21 cellular contexts compared by ENCODE assay signal in the genomic region with DNA sequence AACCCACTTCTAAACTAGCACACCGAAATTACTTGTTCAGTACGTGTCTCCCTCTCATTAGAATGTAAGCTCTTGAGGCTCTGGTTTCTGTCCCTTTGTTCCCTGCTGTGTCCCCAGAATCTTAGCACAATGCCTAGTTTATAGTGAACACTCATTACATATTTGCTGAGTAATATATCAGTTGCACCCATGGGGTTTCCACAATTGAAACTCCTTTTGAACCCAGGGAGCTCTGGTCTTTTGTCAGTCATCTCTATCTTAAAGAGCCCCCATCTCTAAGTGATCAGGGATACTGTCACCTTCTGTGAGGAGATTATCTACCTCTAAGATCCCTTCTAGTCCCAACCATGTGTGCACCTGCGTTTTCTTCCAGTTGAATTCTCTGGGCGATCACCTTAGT. TPM values are rescaled to one million over a fixed set of nuclear protein-coding genes. Genes with fewer than 3 reads are reported as not detected.
DNase-seq lines count a peak whose midpoint lies in the region; ATAC-seq, FAIRE-seq and TF ChIP-seq lines count a peak whose summit lies in the region.
"Had no signal": no experiment of that assay in that cellular context is flagged by ENCODE, and none has a peak within 500 bp of the region (broad histone marks: within the 10 kb centered on the region; RNA-seq: fewer than 3 reads in every experiment).

No MANE protein-coding gene starts in this region.

- no peaks in the 10 kb centered on the region for H3K9me3 ChIP-seq in GM12878 (replicated peaks; ENCODE audit: control insufficient read depth, insufficient read depth, low read length)
- H3K9me3 ChIP-seq: BLaER1 treated with 17β-estradiol and CSF1 and Interleukin-3, amounts not matched to agents 10 nM and 100 nM; MG63 had no signal

- H3K36me3 Mint-ChIP-seq in Calu3 (ENCODE audit: insufficient read depth, unreplicated experiment) (no peaks in the 10 kb centered on the region), immature natural killer cell (no peaks in the 10 kb centered on the region)
- H3K36me3 Mint-ChIP-seq: type B pancreatic cell had no signal

- peak overlapping the region; percentile 20; the same call in 1 of the 2 replicates for H3K9ac ChIP-seq in GM12878 (ENCODE audit: control insufficient read depth, insufficient read depth, low read length)
- H3K9ac ChIP-seq: BLaER1 treated with 17β-estradiol and CSF1 and Interleukin-3, amounts not matched to agents 10 nM and 100 nM had no signal

- H3K27me3 Mint-ChIP-seq in Calu3 (ENCODE audit: unreplicated experiment) (no peaks in the 10 kb centered on the region), immature natural killer cell (ENCODE audit: low read depth in 3 of 3) (peaks cover 0 to 2% (median 0%) of the 10 kb centered on the region in 3 donors)

- peak overlapping the region; percentile 40 for H3K27ac Mint-ChIP-seq in Calu3 (ENCODE audit: unreplicated experiment)
- H3K27ac Mint-ChIP-seq in immature natural killer cell, result no peak overlapping the region
- H3K27ac Mint-ChIP-seq: type B pancreatic cell had no signal

- H3K4me1 Mint-ChIP-seq in Calu3 (ENCODE audit: low read depth, unreplicated experiment) (peaks cover 18% of the 10 kb centered on the region), immature natural killer cell (peaks cover 0 to 4% of the 10 kb centered on the region in 2 donors)

- DNase-seq in NCI-H1436 (lab: John Stamatoyannopoulos, UW) (peak; percentile 75), NCI-H1436 treated with DMSO at 0.1 percent for 48 hours (lab: John Stamatoyannopoulos, UW) (no peak), Calu3 (no peak), NCI-H69 (lab: John Stamatoyannopoulos, UW) (peak; percentile 91), GM12878 (ENCODE audit: low read depth, low spot score) (no peak), NCI-H526 treated with DMSO at 0.1 percent for 48 hours (lab: John Stamatoyannopoulos, UW) (no peak), NCI-H82 (lab: John Stamatoyannopoulos, UW) (no peak), immature natural killer cell (no peak)
- DNase-seq: activated CD4-positive, alpha-beta T cell treated with anti-CD3 and anti-CD28 coated beads for 1 hour; activated gamma-delta T cell; DMS79 treated with DMSO at 0.1 percent for 48 hours; left colon; MG63; NCI-H2081; stimulated activated CD4-positive, alpha-beta T cell treated with anti-CD3 and anti-CD28 coated beads, Interleukin-4, amount 100 ng/mL, for 1 hour; stimulated activated CD8-positive, alpha-beta memory T cell treated with anti-CD3 and anti-CD28 coated beads, Interleukin-4, amount 100 ng/mL, for 48 hours had no signal

- H3K4me1 ChIP-seq in GM12878 (ENCODE audit: control insufficient read depth, insufficient read depth, low read length), result peaks cover 47% of the 10 kb centered on the region

- H3K4me3 Mint-ChIP-seq in Calu3 (ENCODE audit: low read depth, unreplicated experiment) (no peak overlapping the region), immature natural killer cell (no peak overlapping the region)
- H3K4me3 Mint-ChIP-seq: type B pancreatic cell had no signal

- H3K4me3 ChIP-seq in GM12878, result no peak overlapping the region
- H3K4me3 ChIP-seq: BLaER1 treated with 17β-estradiol and CSF1 and Interleukin-3, amounts not matched to agents 10 nM and 100 nM; MG63 had no signal

- H3K79me2 ChIP-seq in GM12878 (ENCODE audit: control insufficient read depth, insufficient read depth, low read length), result peaks cover 87% of the 10 kb centered on the region

- ATAC-seq in GM12878, result peak; percentile 52
- ATAC-seq: left colon, Right ventricle myocardium inferior had no signal

- peak overlapping the region; percentile 79 for H3K27ac ChIP-seq in GM12878 (ENCODE audit: control insufficient read depth, insufficient read depth)
- H3K27ac ChIP-seq: 22Rv1; BLaER1 treated with 17β-estradiol and CSF1 and Interleukin-3, amounts not matched to agents 10 nM and 100 nM had no signal

- no peaks in the 10 kb centered on the region for H4K20me1 ChIP-seq in GM12878 (ENCODE audit: control insufficient read depth, insufficient read depth)
- H4K20me1 ChIP-seq: BLaER1 treated with 17β-estradiol and CSF1 and Interleukin-3, amounts not matched to agents 10 nM and 100 nM had no signal

- H3K27me3 ChIP-seq in GM12878 (replicated peaks in 1 of 2; ENCODE audit: control insufficient read depth in 2 of 2, insufficient read depth in 2 of 2, low read length in 1 of 2), result no peaks in the 10 kb centered on the region
- H3K27me3 ChIP-seq: BLaER1 treated with 17β-estradiol and CSF1 and Interleukin-3, amounts not matched to agents 10 nM and 100 nM had no signal

- no peaks in the 10 kb centered on the region for H3K9me3 Mint-ChIP-seq in Calu3 (ENCODE audit: low read depth, unreplicated experiment)
- H3K9me3 Mint-ChIP-seq in immature natural killer cell, result no peaks in the 10 kb centered on the region
- H3K9me3 Mint-ChIP-seq: type B pancreatic cell had no signal

- no peak for TF ChIP-seq POLR2A in GM12878 (IDR thresholded peaks at IDR 0.05; ENCODE audit: low read depth, low read length)

- no peak for TF ChIP-seq CTCF in Calu3 (IDR thresholded peaks at IDR 0.05; ENCODE audit: unreplicated experiment)
- TF ChIP-seq CTCF in GM12878 (IDR thresholded peaks at IDR 0.05 in 2 of 3, conservative IDR thresholded peaks at IDR 0.05 in 1 of 3; ENCODE audit: control insufficient read depth in 2 of 3, extremely low read depth in 1 of 3, insufficient read depth in 1 of 3, low read depth in 3 of 3, low read length in 3 of 3), result no peak

- no peak for TF ChIP-seq RAD21 in GM12878 (IDR thresholded peaks at IDR 0.05; ENCODE audit: insufficient read depth, low read depth, low read length)

- BruUV-seq in Calu3 (replicated peaks; lab: Mats Ljungman, UMichigan) (no TSS peak), GM12878 (replicated peaks; lab: Mats Ljungman, UMichigan) (no TSS peak)

- H3K36me3 ChIP-seq in GM12878 (ENCODE audit: control insufficient read depth in 2 of 2, insufficient read depth in 2 of 2, low read length in 1 of 2), result peaks cover 3 to 8% of the 10 kb centered on the region in 2 experiments; a peak in 2 of 4 replicates
- H3K36me3 ChIP-seq: BLaER1 treated with 17β-estradiol and CSF1 and Interleukin-3, amounts not matched to agents 10 nM and 100 nM; MG63 had no signal

- SMC1A ChIA-PET in GM12878 (lab: Charles Lee; ENCODE audit: uncharacterized antibody, unreplicated experiment), result interaction anchor here (0.8 to 23.4 kb wide), 10 partner anchors 11 to 295 kb away, joined by 3 to 608 read pairs (median 4); a partner anchor contains a TSS

- CTCF ChIA-PET in Calu3 (lab: Charles Lee) (interaction anchor here (0.5 to 2.1 kb wide), 5 partner anchors 10 to 67 kb away, joined by 3 to 5 read pairs (median 4); a partner anchor contains a TSS), GM12878 (lab: Yijun Ruan, JAX) (interaction anchor here (0.7 to 16.0 kb wide), 7 partner anchors 10 to 934 kb away, joined by 3 to 263 read pairs (median 4); no protein-coding TSS in a partner anchor)

- TF ChIP-seq EP300 in GM12878 (IDR thresholded peaks at IDR 0.05; ENCODE audit: borderline replicate concordance in 1 of 2, control insufficient read depth in 1 of 2, low read depth in 2 of 2, low read length in 2 of 2), result peak in 1 of 2 experiments; percentile 46; a peak in 2 of 4 replicates

- peak overlapping the region; percentile 64 for H3K4me2 ChIP-seq in GM12878 (ENCODE audit: control insufficient read depth, insufficient read depth)
- H3K4me2 ChIP-seq: BLaER1 treated with 17β-estradiol and CSF1 and Interleukin-3, amounts not matched to agents 10 nM and 100 nM had no signal

- intact Hi-C loops in Calu3 (cut with micrococcal nuclease; ENCODE audit: unreplicated experiment) (no loop called here), GM12878 (cut with micrococcal nuclease; ENCODE audit: unreplicated experiment) (loop anchor here (1.0 kb wide), 1 partner anchor 16 kb away; no protein-coding TSS in a partner anchor)

- H2AFZ ChIP-seq in GM12878 (ENCODE audit: control insufficient read depth, low read depth, low read length), result no peak overlapping the region

- in situ Hi-C loops in GM12878 (cut with MboI), result loop anchor here (25.0 kb wide), 1 partner anchor 500 kb away; a partner anchor contains a TSS

- no peak for FAIRE-seq in GM12878 (lab: Jason Lieb, UNC)
- FAIRE-seq: H54 had no signal

- 58% methylated on average over 4 of the region's 4 CpGs for WGBS in GM12878 (ENCODE audit: insufficient coverage, insufficient replicate concordance, low lambda C conversion rate, missing lambda C conversion rate)

- POLR2A ChIA-PET in GM12878 (lab: Charles Lee), result interaction anchor here (1.0 to 5.7 kb wide), 4 partner anchors 9 to 16 kb away, joined by 3 to 61 read pairs (median 6); a partner anchor contains a TSS

- RAD21 ChIA-PET in GM12878 (lab: Charles Lee; ENCODE audit: unreplicated experiment), result interaction anchor here (1.5 to 21.9 kb wide), 4 partner anchors 11 to 14 kb away, joined by 3 to 443 read pairs (median 6); a partner anchor contains a TSS

TF ChIP-seq in GM12878, 131 proteins besides CTCF, POLR2A, EP300 and RAD21 (continues in another document):
- TF ChIP-seq STAT3 (IDR thresholded peaks at IDR 0.05; ENCODE audit: low read depth, low read length), result no peak
- TF ChIP-seq NFIC (IDR thresholded peaks at IDR 0.05; ENCODE audit: low read depth, low read length), result peak; percentile 49; the same call in 1 of the 2 replicates

RNA-seq across cellular contexts. Expression of a gene that starts 12.8 kb away (rescaled TPM):
- total RNA-seq in Calu3 (2022) (19.4 and 23.3 TPM in 2 replicates), GM12878 (2014; rRNA removed) (31.5 and 34.5 TPM in 2 replicates), GM12878 (2014; rRNA removed; fragmentation: Illumina TruSeq; extraction: Trizol) (51.0 and 55.6 TPM in 2 replicates), GM12878 (2021) (51.9 and 54.4 TPM in 2 replicates)
- 79.4 and 87.6 TPM in 2 replicates for total RNA-seq in GM12878 (2013; cell fraction: nucleolus; rRNA removed)
- 10.7 TPM for polyA plus RNA-seq in GM12878 (2011; ENCODE audit: low read depth)
- polyA plus RNA-seq in GM12878 (2011; rRNA removed) (35.8 and 47.1 TPM in 2 replicates), GM12878 (2014; fragmentation: Illumina TruSeq; extraction: Trizol) (30.5 and 39.0 TPM in 2 replicates), GM12878 (2014; fragmentation: Nextera tagmentation; extraction: Ambion mirVana) (10 to 100 TPM; 13.3 to 15.0 TPM), GM12878 (2014; rRNA removed) (38.5 and 45.0 TPM in 2 replicates), GM12878 (2016; fragmentation: Nextera tagmentation; extraction: Ambion mirVana) (10 to 100 TPM; 31.4 to 34.9 TPM), immature natural killer cell (1 to 10 TPM in 2 of 3 donors, under 1 TPM in 1; 0.86 to 4.5 (median 1.8) TPM)
- 17.7 and 18.9 TPM in 2 replicates for polyA plus RNA-seq in GM12878 (2011; cell fraction: cytosol; rRNA removed)
- 14.0 and 16.6 TPM in 2 replicates for polyA plus RNA-seq in GM12878 (2011; cell fraction: nucleus; rRNA removed)
- polyA plus RNA-seq in GM12878 (2012), result 18.5 and 26.3 TPM in 2 replicates
- 41.1 and 45.5 TPM in 2 replicates for polyA minus RNA-seq in GM12878 (2011; rRNA and poly(A)+ RNA removed)
- polyA minus RNA-seq in GM12878 (2011; cell fraction: cytosol; rRNA and poly(A)+ RNA removed), result 17.9 and 34.2 TPM in 2 replicates
- polyA minus RNA-seq in GM12878 (2011; cell fraction: nucleus; rRNA and poly(A)+ RNA removed), result 25.5 and 30.0 TPM in 2 replicates

Comparison
In these comparisons a context has a peak if more than half of its experiments do, and no peak if none do; other contexts are left out.
1. DNase-seq: peak in NCI-H1436 (single experiment) and NCI-H69 (single experiment); none in NCI-H1436 treated with DMSO at 0.1 percent for 48 hours (single experiment), Calu3 (single experiment), GM12878 (single experiment), NCI-H526 treated with DMSO at 0.1 percent for 48 hours (single experiment), NCI-H82 (single experiment) and immature natural killer cell (0 of 3).